Comparison of ENCODE assay signal across 24 cellular contexts in genomic region chr21:36642777-36643176, GRCh38. TPM values are rescaled to one million over a fixed set of nuclear protein-coding genes. Genes with fewer than 3 reads are reported as not detected.
"Had no signal": no experiment of that assay in that cellular context is flagged by ENCODE, and none has a peak within 500 bp of the region (broad histone marks: within the 10 kb centered on the region; RNA-seq: fewer than 3 reads in every experiment).

No MANE protein-coding gene starts in this region.

- ATAC-seq: left cardiac atrium; left ventricle myocardium superior; lower lobe of right lung; mucosa of descending colon; right lobe of liver; stimulated activated naive B cell treated with anti-CD40 and anti-IgM and Interleukin-4, amounts not matched to agents 10 μg/mL and 1 μg/mL and 100 μg/mL, for 72 hours; stimulated activated naive CD8-positive, alpha-beta T cell treated with anti-CD3 and anti-CD28 coated beads, Interleukin-15, amount 100 ng/mL, for 72 hours had no signal

- H3K27ac ChIP-seq: dorsolateral prefrontal cortex, lower lobe of right lung, parathyroid adenoma, right lobe of liver, thyroid gland, vagina had no signal

- H3K4me1 ChIP-seq: lower lobe of right lung, parathyroid adenoma, right lobe of liver, thyroid gland, vagina had no signal

- H3K9me3 ChIP-seq: lower lobe of right lung, mucosa of descending colon, right lobe of liver, thyroid gland, vagina had no signal

- H3K36me3 ChIP-seq: lower lobe of right lung, right lobe of liver, thyroid gland, vagina had no signal

- H3K4me3 ChIP-seq: dorsolateral prefrontal cortex, lower lobe of right lung, mucosa of descending colon, right lobe of liver, thyroid gland, vagina had no signal

- H3K9ac ChIP-seq: parathyroid adenoma had no signal

- DNase-seq: dorsolateral prefrontal cortex; effector CD4-positive, alpha-beta T cell; head of caudate nucleus; kidney; left cardiac atrium; left ventricle myocardium superior; lower lobe of right lung; mucosa of descending colon; naive B cell; right lobe of liver; small intestine; stimulated activated CD4-positive, alpha-beta T cell treated with anti-CD3 and anti-CD28 coated beads, Interleukin-15, amount 100 ng/mL, for 24 hours; stimulated activated CD4-positive, alpha-beta T cell treated with anti-CD3 and anti-CD28 coated beads, Interleukin-2, amount 100 ng/mL, for 48 hours; stimulated activated naive B cell treated with anti-CD40 and anti-IgM and Interleukin-4, amounts not matched to agents 10 μg/mL and 1 μg/mL and 100 μg/mL, for 72 hours; stimulated activated naive CD8-positive, alpha-beta T cell treated with anti-CD3 and anti-CD28 coated beads, Interleukin-15, amount 100 ng/mL, for 72 hours; thyroid gland; trophoblast cell had no signal

- H3K27me3 ChIP-seq: right lobe of liver, thyroid gland, vagina had no signal

RNA-seq across cellular contexts. Expression of gene SIM2, which starts 56.1 kb away (rescaled TPM):
- total RNA-seq: fibroblast of villous mesenchyme, frontal cortex, left cardiac atrium, left ventricle myocardium superior, lower lobe of right lung, mucosa of descending colon, neural crest cell, right lobe of liver, subcutaneous adipose tissue, temporal lobe, thyroid gland, vagina had no signal
